In genomic region chr1:71603044-71603776, GRCh38 we compare ENCODE assay signal across 20 cellular contexts.
DNase-seq lines count a peak whose midpoint lies in the region; ATAC-seq, FAIRE-seq and TF ChIP-seq lines count a peak whose summit lies in the region.
"Had no signal": no experiment of that assay in that cellular context is flagged by ENCODE, and none has a peak within 500 bp of the region (broad histone marks: within the 10 kb centered on the region; RNA-seq: fewer than 3 reads in every experiment).

No MANE protein-coding gene starts in this region.

- TF ChIP-seq EP300 in HepG2 (IDR thresholded peaks at IDR 0.05; ENCODE audit: low read depth in 2 of 2, low read length in 2 of 2) (no peak), HepG2 (CRISPR knock-in tag; IDR thresholded peaks at IDR 0.05; ENCODE audit: borderline replicate concordance) (no peak)

- H3K9me2 ChIP-seq in MM.1S (replicated peaks; ENCODE audit: insufficient read depth, low read length) = no peaks in the 10 kb centered on the region
- H3K9me2 ChIP-seq in hepatocyte (replicated peaks; ENCODE audit: insufficient read depth) = no peaks in the 10 kb centered on the region

- TF ChIP-seq CTCF in HepG2 (CRISPR knock-in tag; IDR thresholded peaks at IDR 0.05) (no peak), right lobe of liver (IDR thresholded peaks at IDR 0.05) (no peak), MM.1S (IDR thresholded peaks at IDR 0.05; ENCODE audit: low read length) (no peak), hepatocyte (IDR thresholded peaks at IDR 0.05; ENCODE audit: poor library complexity) (no peak)

- H3K27me3 Mint-ChIP-seq in T-helper 2 cell treated with Interferon-gamma antibody and Interleukin-4, amounts not matched to agents 5 μg/mL and 100 μg/mL, for 36 hours (ENCODE audit: low read depth) = no peaks in the 10 kb centered on the region
- H3K27me3 Mint-ChIP-seq: CD4-positive, alpha-beta T cell had no signal

- CTCF ChIA-PET in HepG2 (lab: Yijun Ruan, JAX; ENCODE audit: low intra/inter-chr PET ratio, low total read pairs) = no interaction called here

- TF ChIP-seq RAD21 in HepG2 (CRISPR knock-in tag; IDR thresholded peaks at IDR 0.05) = no peak

- H3K4me1 ChIP-seq in HepG2 (ENCODE audit: insufficient read depth, low read length) (no peaks in the 10 kb centered on the region), right lobe of liver (no peaks in the 10 kb centered on the region), MM.1S (ENCODE audit: low read length) (no peaks in the 10 kb centered on the region; the same call in 1 of the 2 replicates), hepatocyte (ENCODE audit: insufficient read depth) (no peaks in the 10 kb centered on the region)

- POLR2A ChIA-PET in HepG2 (lab: Yijun Ruan, JAX) = no interaction called here

- H3K79me2 ChIP-seq in HepG2 (ENCODE audit: insufficient read depth, low read length) = no peaks in the 10 kb centered on the region
- H3K79me2 ChIP-seq in MM.1S (ENCODE audit: low read length) = no peaks in the 10 kb centered on the region
- H3K79me2 ChIP-seq in hepatocyte = no peaks in the 10 kb centered on the region

- DNase-seq in HepG2 (ENCODE audit: low spot score) = no peak
- DNase-seq in right lobe of liver = no peak
- no peak for DNase-seq in MM.1S
- DNase-seq in frontal cortex (ENCODE audit: low spot score in 2 of 2) = no peak
- DNase-seq in pons (ENCODE audit: low spot score) = no peak
- no peak for DNase-seq in hepatocyte (ENCODE audit: low spot score)
- DNase-seq in T-helper 2 cell treated with Interferon-gamma antibody and Interleukin-4, amounts not matched to agents 5 μg/mL and 100 μg/mL, for 36 hours (ENCODE audit: low spot score) = no peak
- DNase-seq: ACHN; C1 segment of cervical spinal cord; CD4-positive, alpha-beta T cell; DMS153; DND-41; GF-D8; HCEC 1CT; HFFc6; Karpas-422 had no signal

- no peak overlapping the region for H2AFZ ChIP-seq in HepG2 (ENCODE audit: low read length)
- H2AFZ ChIP-seq in MM.1S (ENCODE audit: low read length) = no peak overlapping the region
- H2AFZ ChIP-seq in hepatocyte = no peak overlapping the region

- H3K4me2 ChIP-seq in HepG2 (ENCODE audit: low read depth, low read length) (no peak overlapping the region), MM.1S (ENCODE audit: low read depth, low read length) (peak overlapping the region; percentile 9; the same call in 1 of the 2 replicates), hepatocyte (no peak overlapping the region)

- no peaks in the 10 kb centered on the region for H3K4me1 Mint-ChIP-seq in T-helper 2 cell treated with Interferon-gamma antibody and Interleukin-4, amounts not matched to agents 5 μg/mL and 100 μg/mL, for 36 hours (ENCODE audit: low read depth)

- TF ChIP-seq POLR2A in HepG2 (IDR thresholded peaks at IDR 0.05; ENCODE audit: insufficient read depth in 1 of 2, low read depth in 2 of 2, low read length in 2 of 2) = no peak
- TF ChIP-seq POLR2A in right lobe of liver (IDR thresholded peaks at IDR 0.05) = no peak

- no peaks in the 10 kb centered on the region; the same call in 1 of the 2 replicates for H3F3A ChIP-seq in MM.1S (ENCODE audit: insufficient read depth, low read length)

- H4K20me1 ChIP-seq in HepG2 (ENCODE audit: insufficient read depth, low read length) (no peaks in the 10 kb centered on the region), MM.1S (ENCODE audit: insufficient read depth, low read length) (no peaks in the 10 kb centered on the region), hepatocyte (ENCODE audit: insufficient read depth, poor library complexity, severe bottlenecking) (no peaks in the 10 kb centered on the region)

- H3K4me3 ChIP-seq in HepG2 (replicated peaks in 1 of 3; ENCODE audit: insufficient read depth in 1 of 3, low read depth in 2 of 3, low read length in 3 of 3) (no peak overlapping the region), right lobe of liver (no peak overlapping the region), MM.1S (ENCODE audit: low read length) (no peak overlapping the region), hepatocyte (no peak overlapping the region)

- H3K4me3 Mint-ChIP-seq in T-helper 2 cell treated with Interferon-gamma antibody and Interleukin-4, amounts not matched to agents 5 μg/mL and 100 μg/mL, for 36 hours = no peak overlapping the region
- H3K4me3 Mint-ChIP-seq: CD4-positive, alpha-beta T cell; HFFc6 had no signal

- 2% methylated on average over 3 of the region's 3 CpGs for WGBS in HepG2 (ENCODE audit: low lambda C conversion rate)
- WGBS in right lobe of liver (ENCODE audit: insufficient coverage, low coverage, low lambda C conversion rate, missing lambda C conversion rate) = 49% methylated on average over 3 of the region's 3 CpGs
- WGBS in hepatocyte (ENCODE audit: low lambda C conversion rate, missing lambda C conversion rate) = 67% methylated on average over 3 of the region's 3 CpGs

- H3K9me3 ChIP-seq in HepG2 (ENCODE audit: low read length) = peaks cover 13% of the 10 kb centered on the region
- H3K9me3 ChIP-seq in right lobe of liver = no peaks in the 10 kb centered on the region
- no peaks in the 10 kb centered on the region for H3K9me3 ChIP-seq in MM.1S (replicated peaks; ENCODE audit: insufficient read depth, low read length)
- no peaks in the 10 kb centered on the region for H3K9me3 ChIP-seq in hepatocyte (ENCODE audit: low read depth)

- intact Hi-C loops in HepG2 (cut with micrococcal nuclease; ENCODE audit: unreplicated experiment) (no loop called here), right lobe of liver (cut with DNase I) (no loop called here)

- H3K36me3 ChIP-seq in HepG2 (replicated peaks in 1 of 2; ENCODE audit: control insufficient read depth in 1 of 2, insufficient read depth in 2 of 2, low read length in 2 of 2) (no peaks in the 10 kb centered on the region), right lobe of liver (no peaks in the 10 kb centered on the region), MM.1S (replicated peaks; ENCODE audit: insufficient read depth, low read length) (no peaks in the 10 kb centered on the region), hepatocyte (replicated peaks; ENCODE audit: insufficient read depth, low read depth) (no peaks in the 10 kb centered on the region)

- no peak overlapping the region for H3K27ac ChIP-seq in HepG2 (ENCODE audit: extremely low read length, insufficient read depth, low read length)
- no peak overlapping the region for H3K27ac ChIP-seq in right lobe of liver
- peak overlapping the region; percentile 0; the same call in 1 of the 2 replicates for H3K27ac ChIP-seq in MM.1S (ENCODE audit: low read length)
- H3K27ac ChIP-seq in hepatocyte = no peak overlapping the region
- H3K27ac ChIP-seq: 22Rv1 had no signal

- no peaks in the 10 kb centered on the region for H3K36me3 Mint-ChIP-seq in T-helper 2 cell treated with Interferon-gamma antibody and Interleukin-4, amounts not matched to agents 5 μg/mL and 100 μg/mL, for 36 hours (ENCODE audit: low read depth)

- H3K27me3 ChIP-seq in HepG2 (ENCODE audit: control insufficient read depth in 1 of 2, insufficient read depth in 2 of 2, low read length in 2 of 2) = no peaks in the 10 kb centered on the region
- H3K27me3 ChIP-seq in right lobe of liver = no peaks in the 10 kb centered on the region
- no peaks in the 10 kb centered on the region for H3K27me3 ChIP-seq in MM.1S (replicated peaks; ENCODE audit: insufficient read depth, low read length)
- H3K27me3 ChIP-seq in hepatocyte = no peaks in the 10 kb centered on the region

- ATAC-seq in HepG2 (no peak), right lobe of liver (no peak)

- peaks cover 3% of the 10 kb centered on the region for H3K9me3 Mint-ChIP-seq in T-helper 2 cell treated with Interferon-gamma antibody and Interleukin-4, amounts not matched to agents 5 μg/mL and 100 μg/mL, for 36 hours
- H3K9me3 Mint-ChIP-seq: HFFc6 had no signal

- no peak overlapping the region for H3K9ac ChIP-seq in HepG2 (ENCODE audit: insufficient read depth, low read depth, low read length)
- no peak overlapping the region for H3K9ac ChIP-seq in MM.1S (ENCODE audit: low read length)

- FAIRE-seq in HepG2 (lab: Jason Lieb, UNC) (no peak), frontal cortex (lab: Jason Lieb, UNC) (peak; percentile 37)
- FAIRE-seq: GM18507, GM19239, H1 had no signal

- in situ Hi-C loops in HepG2 (cut with HindIII; ENCODE audit: extremely low pct_ligation_motif_present, low pct_unique_long_range_greater_than_20kb) = no loop called here

- no peak overlapping the region for H3K27ac Mint-ChIP-seq in T-helper 2 cell treated with Interferon-gamma antibody and Interleukin-4, amounts not matched to agents 5 μg/mL and 100 μg/mL, for 36 hours
- H3K27ac Mint-ChIP-seq: CD4-positive, alpha-beta T cell; HFFc6 had no signal

- BruUV-seq in HepG2 (replicated peaks; lab: Mats Ljungman, UMichigan) = no TSS peak

TF ChIP-seq in HepG2, 621 proteins besides CTCF, POLR2A, EP300 and RAD21:
- no peak for TF ChIP-seq ZNF260 (CRISPR knock-in tag; IDR thresholded peaks at IDR 0.05; ENCODE audit: borderline replicate concordance, low read depth)
- peak; percentile 22; the same call in 1 of the 2 replicates for TF ChIP-seq MAFF (IDR thresholded peaks at IDR 0.05; ENCODE audit: low read depth, low read length)
- TF ChIP-seq MAFK (conservative IDR thresholded peaks at IDR 0.05 in 1 of 2, IDR thresholded peaks at IDR 0.05 in 1 of 2; ENCODE audit: low read length in 2 of 2) = peak; percentile 31 to 69; a peak in 2 of 4 replicates
